Comparison of ENCODE assay signal across 9 cellular contexts in genomic region chr12:14950982-14951746, GRCh38. TPM values are rescaled to one million over a fixed set of nuclear protein-coding genes. Genes with fewer than 3 reads are reported as not detected.
DNase-seq lines count a peak whose midpoint lies in the region; ATAC-seq and TF ChIP-seq lines count a peak whose summit lies in the region.
"Had no signal": no experiment of that assay in that cellular context is flagged by ENCODE, and none has a peak within 500 bp of the region (broad histone marks: within the 10 kb centered on the region; RNA-seq: fewer than 3 reads in every experiment).

No MANE protein-coding gene starts in this region.

- intact Hi-C loops in activated T-helper 1 cell treated with anti-CD3 and anti-CD28 coated beads, Interleukin-12 subunit alpha, Interleukin-12 subunit beta, Interleukin-2, Interleukin-4 antibody, amounts not matched to agents 30 ng/mL and 10 ng/mL and 1 ng/mL, durations not matched to agents 14 hours and 24 hours and 36 hours (cut with micrococcal nuclease) = loop anchor here (1.0 to 5.0 kb wide), 5 partner anchors 181 to 729 kb away; no protein-coding TSS in a partner anchor

- H3K27me3 Mint-ChIP-seq in activated T-helper 1 cell treated with anti-CD3 and anti-CD28 coated beads, Interleukin-12 subunit alpha, Interleukin-12 subunit beta, Interleukin-2, Interleukin-4 antibody, amounts not matched to agents 30 ng/mL and 10 ng/mL and 1 ng/mL, durations not matched to agents 14 hours and 24 hours and 36 hours (ENCODE audit: insufficient read depth) = no peaks in the 10 kb centered on the region
- H3K27me3 Mint-ChIP-seq in stimulated activated memory B cell treated with anti-CD40 and anti-IgM and Interleukin-4, amounts not matched to agents 10 μg/mL and 1 μg/mL and 100 μg/mL, for 72 hours = no peaks in the 10 kb centered on the region

- H3K27ac Mint-ChIP-seq in activated T-helper 1 cell treated with anti-CD3 and anti-CD28 coated beads, Interleukin-12 subunit alpha, Interleukin-12 subunit beta, Interleukin-2, Interleukin-4 antibody, amounts not matched to agents 30 ng/mL and 10 ng/mL and 1 ng/mL, durations not matched to agents 14 hours and 24 hours and 36 hours = peak overlapping the region; percentile 99
- H3K27ac Mint-ChIP-seq in stimulated activated memory B cell treated with anti-CD40 and anti-IgM and Interleukin-4, amounts not matched to agents 10 μg/mL and 1 μg/mL and 100 μg/mL, for 72 hours = peak overlapping the region; percentile 81

- H3K27me3 ChIP-seq in hepatocyte = no peaks in the 10 kb centered on the region

- H3K79me2 ChIP-seq in hepatocyte = no peaks in the 10 kb centered on the region

- H3K4me3 ChIP-seq in hepatocyte = no peak overlapping the region

- peak overlapping the region; percentile 68 for H3K27ac ChIP-seq in hepatocyte

- 43% methylated on average over 6 of the region's 6 CpGs for WGBS in hepatocyte (ENCODE audit: low lambda C conversion rate, missing lambda C conversion rate)

- no peak overlapping the region for H2AFZ ChIP-seq in hepatocyte

- H3K4me1 ChIP-seq in hepatocyte (ENCODE audit: insufficient read depth) = peaks cover 38% of the 10 kb centered on the region

- no peaks in the 10 kb centered on the region for H4K20me1 ChIP-seq in hepatocyte (ENCODE audit: insufficient read depth, poor library complexity, severe bottlenecking)

- no peaks in the 10 kb centered on the region for H3K9me2 ChIP-seq in hepatocyte (replicated peaks; ENCODE audit: insufficient read depth)

- no peaks in the 10 kb centered on the region for H3K9me3 Mint-ChIP-seq in activated T-helper 1 cell treated with anti-CD3 and anti-CD28 coated beads, Interleukin-12 subunit alpha, Interleukin-12 subunit beta, Interleukin-2, Interleukin-4 antibody, amounts not matched to agents 30 ng/mL and 10 ng/mL and 1 ng/mL, durations not matched to agents 14 hours and 24 hours and 36 hours
- no peaks in the 10 kb centered on the region for H3K9me3 Mint-ChIP-seq in stimulated activated memory B cell treated with anti-CD40 and anti-IgM and Interleukin-4, amounts not matched to agents 10 μg/mL and 1 μg/mL and 100 μg/mL, for 72 hours

- TF ChIP-seq CTCF in hepatocyte (IDR thresholded peaks at IDR 0.05; ENCODE audit: poor library complexity) = no peak

- DNase-seq in HT1080 (ENCODE audit: low read depth) = peak; percentile 27
- no peak for DNase-seq in activated T-helper 1 cell treated with anti-CD3 and anti-CD28 coated beads, Interleukin-12 subunit alpha, Interleukin-12 subunit beta, Interleukin-2, Interleukin-4 antibody, amounts not matched to agents 30 ng/mL and 10 ng/mL and 1 ng/mL, durations not matched to agents 14 hours and 24 hours and 36 hours (ENCODE audit: low spot score)
- DNase-seq in hepatocyte (ENCODE audit: low spot score) = peak; percentile 77
- DNase-seq in activated gamma-delta T cell treated with Interleukin-2 at 50 U/mL for 16 hours = no peak
- DNase-seq in globus pallidus (ENCODE audit: low spot score) = no peak

- peak overlapping the region; percentile 81 for H3K4me3 Mint-ChIP-seq in activated T-helper 1 cell treated with anti-CD3 and anti-CD28 coated beads, Interleukin-12 subunit alpha, Interleukin-12 subunit beta, Interleukin-2, Interleukin-4 antibody, amounts not matched to agents 30 ng/mL and 10 ng/mL and 1 ng/mL, durations not matched to agents 14 hours and 24 hours and 36 hours
- peak overlapping the region; percentile 54 for H3K4me3 Mint-ChIP-seq in stimulated activated memory B cell treated with anti-CD40 and anti-IgM and Interleukin-4, amounts not matched to agents 10 μg/mL and 1 μg/mL and 100 μg/mL, for 72 hours

- peaks cover 90% of the 10 kb centered on the region for H3K4me1 Mint-ChIP-seq in activated T-helper 1 cell treated with anti-CD3 and anti-CD28 coated beads, Interleukin-12 subunit alpha, Interleukin-12 subunit beta, Interleukin-2, Interleukin-4 antibody, amounts not matched to agents 30 ng/mL and 10 ng/mL and 1 ng/mL, durations not matched to agents 14 hours and 24 hours and 36 hours (ENCODE audit: low read depth)
- peaks cover 78% of the 10 kb centered on the region for H3K4me1 Mint-ChIP-seq in stimulated activated memory B cell treated with anti-CD40 and anti-IgM and Interleukin-4, amounts not matched to agents 10 μg/mL and 1 μg/mL and 100 μg/mL, for 72 hours

- H3K9me3 ChIP-seq in hepatocyte (ENCODE audit: low read depth) = no peaks in the 10 kb centered on the region

- no peaks in the 10 kb centered on the region for H3K36me3 ChIP-seq in hepatocyte (replicated peaks; ENCODE audit: insufficient read depth, low read depth)

- H3K4me2 ChIP-seq in hepatocyte = no peak overlapping the region

- ATAC-seq in stimulated activated memory B cell treated with anti-CD40 and anti-IgM and Interleukin-4, amounts not matched to agents 10 μg/mL and 1 μg/mL and 100 μg/mL, for 72 hours = no peak
- ATAC-seq in GM21526 (IDR thresholded peaks at IDR 0.05; ENCODE audit: low FRiP score, unreplicated experiment) = no peak
- ATAC-seq in HG02763 (IDR thresholded peaks at IDR 0.05; ENCODE audit: unreplicated experiment) = no peak

- H3K36me3 Mint-ChIP-seq in activated T-helper 1 cell treated with anti-CD3 and anti-CD28 coated beads, Interleukin-12 subunit alpha, Interleukin-12 subunit beta, Interleukin-2, Interleukin-4 antibody, amounts not matched to agents 30 ng/mL and 10 ng/mL and 1 ng/mL, durations not matched to agents 14 hours and 24 hours and 36 hours (ENCODE audit: low read depth) = peaks cover 51% of the 10 kb centered on the region
- peaks cover 47% of the 10 kb centered on the region for H3K36me3 Mint-ChIP-seq in stimulated activated memory B cell treated with anti-CD40 and anti-IgM and Interleukin-4, amounts not matched to agents 10 μg/mL and 1 μg/mL and 100 μg/mL, for 72 hours

RNA-seq across cellular contexts. Expression of gene ARHGDIB, which starts 10.2 kb away (rescaled TPM):
- total RNA-seq in HT1080 (2014; rRNA removed; shearing (Covaris generic)) = 140 and 167 TPM in 2 replicates
- polyA plus RNA-seq in HT1080 (2015; cell fraction: cytosol; rRNA removed) = 119 and 121 TPM in 2 replicates
- polyA plus RNA-seq in HT1080 (2015; cell fraction: nucleus; rRNA removed) = 54.1 and 70.9 TPM in 2 replicates
- total RNA-seq in activated T-helper 1 cell treated with anti-CD3 and anti-CD28 coated beads, Interleukin-12 subunit alpha, Interleukin-12 subunit beta, Interleukin-2, Interleukin-4 antibody, amounts not matched to agents 30 ng/mL and 10 ng/mL and 1 ng/mL, durations not matched to agents 14 hours and 24 hours and 36 hours = 494 and 511 TPM in 2 replicates
- total RNA-seq in hepatocyte = 13.3 and 20.4 TPM in 2 replicates
- 14.2 and 24.5 TPM in 2 replicates for polyA plus RNA-seq in hepatocyte

RNA-seq across cellular contexts. Expression of gene ERP27, which starts 12.8 kb away (rescaled TPM):
- total RNA-seq in HT1080 (2014; rRNA removed; shearing (Covaris generic)) = 0.03 TPM in 1 of 2 replicates, not detected in the other
- polyA plus RNA-seq in HT1080 (2015; cell fraction: cytosol; rRNA removed) = 0.11 TPM in 1 of 2 replicates, not detected in the other
- not detected in 2 replicates for polyA plus RNA-seq in HT1080 (2015; cell fraction: nucleus; rRNA removed)
- total RNA-seq in activated T-helper 1 cell treated with anti-CD3 and anti-CD28 coated beads, Interleukin-12 subunit alpha, Interleukin-12 subunit beta, Interleukin-2, Interleukin-4 antibody, amounts not matched to agents 30 ng/mL and 10 ng/mL and 1 ng/mL, durations not matched to agents 14 hours and 24 hours and 36 hours = 2.2 and 2.3 TPM in 2 replicates
- 48.0 and 49.7 TPM in 2 replicates for total RNA-seq in hepatocyte
- polyA plus RNA-seq in hepatocyte = 53.7 and 60.0 TPM in 2 replicates

RNA-seq across cellular contexts. Expression of gene PDE6H, which starts 21.7 kb away (rescaled TPM):
- not detected in 2 replicates for total RNA-seq in HT1080 (2014; rRNA removed; shearing (Covaris generic))
- not detected in 2 replicates for polyA plus RNA-seq in HT1080 (2015; cell fraction: cytosol; rRNA removed)
- not detected in 2 replicates for polyA plus RNA-seq in HT1080 (2015; cell fraction: nucleus; rRNA removed)
- total RNA-seq in activated T-helper 1 cell treated with anti-CD3 and anti-CD28 coated beads, Interleukin-12 subunit alpha, Interleukin-12 subunit beta, Interleukin-2, Interleukin-4 antibody, amounts not matched to agents 30 ng/mL and 10 ng/mL and 1 ng/mL, durations not matched to agents 14 hours and 24 hours and 36 hours = not detected in 2 replicates
- total RNA-seq in hepatocyte = not detected in 2 replicates
- polyA plus RNA-seq in hepatocyte = not detected in 2 replicates
- total RNA-seq: subcutaneous adipose tissue had no signal

Comparison
In these comparisons a context has a peak if more than half of its experiments do, and no peak if none do; other contexts are left out.
1. DNase-seq: peak in HT1080 (single experiment) and hepatocyte (single experiment); none in activated T-helper 1 cell treated with anti-CD3 and anti-CD28 coated beads, Interleukin-12 subunit alpha, Interleukin-12 subunit beta, Interleukin-2, Interleukin-4 antibody, amounts not matched to agents 30 ng/mL and 10 ng/mL and 1 ng/mL, durations not matched to agents 14 hours and 24 hours and 36 hours (single experiment), activated gamma-delta T cell treated with Interleukin-2 at 50 U/mL for 16 hours (single experiment) and globus pallidus (single experiment).
2. RNA of gene ERP27, which starts 12.8 kb away (total RNA-seq): 48.0 to 49.7 TPM in hepatocyte; 2.2 to 2.3 TPM in activated T-helper 1 cell treated with anti-CD3 and anti-CD28 coated beads, Interleukin-12 subunit alpha, Interleukin-12 subunit beta, Interleukin-2, Interleukin-4 antibody, amounts not matched to agents 30 ng/mL and 10 ng/mL and 1 ng/mL, durations not matched to agents 14 hours and 24 hours and 36 hours and 0.03 TPM in HT1080; every median in the first group is over 10 times any median in the second.